In the genomic region with DNA sequence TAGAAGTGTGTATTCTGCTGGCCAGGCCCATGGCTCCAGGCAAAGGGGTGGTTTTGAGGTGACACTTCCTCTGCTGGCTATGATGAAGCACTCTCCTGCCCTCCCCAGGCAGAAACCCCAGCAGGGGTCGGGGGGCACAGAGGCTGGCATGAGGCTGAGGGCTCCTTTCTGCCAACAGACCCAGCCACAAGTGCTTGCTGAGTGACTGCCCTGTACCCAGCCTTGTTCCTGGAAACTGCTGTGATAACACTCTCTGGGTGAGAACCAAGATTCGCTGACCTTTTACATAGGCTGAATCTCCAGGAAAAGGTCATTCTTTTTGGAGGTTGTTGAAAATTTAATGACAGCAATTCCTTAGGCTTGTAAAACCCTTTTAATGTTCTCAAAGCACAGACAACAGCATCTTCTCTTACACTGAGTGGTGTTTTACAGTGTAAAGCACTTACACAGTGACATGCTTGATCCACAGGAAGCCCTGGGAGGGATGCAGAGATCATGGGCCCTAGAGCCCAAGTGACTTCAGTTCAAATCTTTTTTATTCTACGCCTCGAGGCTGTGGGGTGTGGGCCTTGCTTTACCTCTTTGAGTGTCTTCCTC, we compare ENCODE assay signal across 1 cellular context.
TF ChIP-seq lines count a peak whose summit lies in the region.

No MANE protein-coding gene starts in this region.

TF ChIP-seq in GM23338, 12 proteins besides CTCF, POLR2A, EP300 and RAD21 (continued from another document):
- TF ChIP-seq JUNB (IDR thresholded peaks at IDR 0.05; ENCODE audit: unreplicated experiment) = no peak
- no peak for TF ChIP-seq POLR2AphosphoS5 (IDR thresholded peaks at IDR 0.05; ENCODE audit: low read depth)
- no peak for TF ChIP-seq EZH2phosphoT487 (IDR thresholded peaks at IDR 0.05; ENCODE audit: unreplicated experiment)
- no peak for TF ChIP-seq REST (IDR thresholded peaks at IDR 0.05; ENCODE audit: unreplicated experiment)
- TF ChIP-seq ZNF331 (CRISPR knock-in tag; IDR thresholded peaks at IDR 0.05; ENCODE audit: low read depth) = no peak
- no peak for TF ChIP-seq ETS1 (IDR thresholded peaks at IDR 0.05)
TF ChIP-seq in GM23338: peak in this region for 0.
